ENCODE assay signal across 9 cellular contexts in genomic region chr4:111641813-111642579, GRCh38.
DNase-seq lines count a peak whose midpoint lies in the region; ATAC-seq, FAIRE-seq and TF ChIP-seq lines count a peak whose summit lies in the region.
"Had no signal": no experiment of that assay in that cellular context is flagged by ENCODE, and none has a peak within 500 bp of the region (broad histone marks: within the 10 kb centered on the region; RNA-seq: fewer than 3 reads in every experiment).

No MANE protein-coding gene starts in this region.

- H3K36me3 ChIP-seq in DND-41 (ENCODE audit: insufficient read depth, low read length) (no peaks in the 10 kb centered on the region), WERI-Rb-1 (no peaks in the 10 kb centered on the region), gastroesophageal sphincter (no peaks in the 10 kb centered on the region), pancreas (no peaks in the 10 kb centered on the region)

- H3K9me3 ChIP-seq in DND-41 (ENCODE audit: insufficient read depth, low read length, severe bottlenecking) (no peaks in the 10 kb centered on the region), WERI-Rb-1 (ENCODE audit: severe bottlenecking) (no peaks in the 10 kb centered on the region), gastroesophageal sphincter (no peaks in the 10 kb centered on the region), pancreas (no peaks in the 10 kb centered on the region)

- intact Hi-C loops in pancreas (cut with DNase I) = loop anchor here in 1 of 3 donors (5.0 kb wide), 1 partner anchor 395 kb away; no protein-coding TSS in a partner anchor

- H3K27me3 Mint-ChIP-seq in effector memory CD8-positive, alpha-beta T cell = no peaks in the 10 kb centered on the region

- TF ChIP-seq POLR2A in gastroesophageal sphincter (IDR thresholded peaks at IDR 0.05) = no peak

- no peak overlapping the region for H3K27ac Mint-ChIP-seq in effector memory CD8-positive, alpha-beta T cell

- WGBS in gastroesophageal sphincter (ENCODE audit: low coverage in 1 of 2), 2 donors = 41 to 48% methylated on average over 9 of the region's 9 CpGs
- 29 to 36% methylated on average over 9 of the region's 9 CpGs for WGBS in pancreas, 2 donors

- ATAC-seq in DND-41 (ENCODE audit: insufficient read depth, low read depth) = peak; percentile 93
- ATAC-seq in GM19351 (IDR thresholded peaks at IDR 0.05; ENCODE audit: unreplicated experiment) = peak; percentile 100
- ATAC-seq in HG03175 (IDR thresholded peaks at IDR 0.05; ENCODE audit: unreplicated experiment) = peak; percentile 97
- ATAC-seq in gastroesophageal sphincter = peak; percentile 84
- peak; percentile 70 to 100 (median 96) for ATAC-seq in pancreas
- no peak for ATAC-seq in effector memory CD8-positive, alpha-beta T cell (replicated peaks)

- H3K4me1 ChIP-seq in DND-41 (ENCODE audit: insufficient read depth, low read length) (no peaks in the 10 kb centered on the region), gastroesophageal sphincter (no peaks in the 10 kb centered on the region), pancreas (no peaks in the 10 kb centered on the region)

- no peak overlapping the region for H3K27ac ChIP-seq in DND-41 (ENCODE audit: low read length)
- no peak overlapping the region for H3K27ac ChIP-seq in WERI-Rb-1
- H3K27ac ChIP-seq in gastroesophageal sphincter = no peak overlapping the region
- H3K27ac ChIP-seq in pancreas = no peak overlapping the region

- H3K4me3 ChIP-seq in DND-41 (ENCODE audit: low read depth in 1 of 2, low read length in 2 of 2) = no peak overlapping the region
- no peak overlapping the region for H3K4me3 ChIP-seq in WERI-Rb-1 (ENCODE audit: low read depth, low read length)
- no peak overlapping the region for H3K4me3 ChIP-seq in gastroesophageal sphincter
- no peak overlapping the region for H3K4me3 ChIP-seq in pancreas

- H3K27me3 ChIP-seq in DND-41 (ENCODE audit: insufficient read depth, low read length, poor library complexity) (no peaks in the 10 kb centered on the region), WERI-Rb-1 (ENCODE audit: insufficient read depth, low read depth, severe bottlenecking) (peaks cover 3% of the 10 kb centered on the region), gastroesophageal sphincter (no peaks in the 10 kb centered on the region), pancreas (no peaks in the 10 kb centered on the region)

- peaks cover 0 to 6% of the 10 kb centered on the region in 2 donors for H3K9me3 Mint-ChIP-seq in effector memory CD8-positive, alpha-beta T cell

- H4K20me1 ChIP-seq in DND-41 (ENCODE audit: insufficient read depth, low read length) = no peaks in the 10 kb centered on the region

- H3K4me3 Mint-ChIP-seq in effector memory CD8-positive, alpha-beta T cell = no peak overlapping the region

- TF ChIP-seq CTCF in DND-41 (IDR thresholded peaks at IDR 0.05; ENCODE audit: borderline replicate concordance, extremely low read depth, low read length, poor library complexity, severe bottlenecking) (peak; percentile 77), WERI-Rb-1 (IDR thresholded peaks at IDR 0.05; ENCODE audit: low read depth, low read length) (peak; percentile 91), gastroesophageal sphincter (IDR thresholded peaks at IDR 0.05) (peak; percentile 38 to 74 (median 68)), pancreas (IDR thresholded peaks at IDR 0.05) (peak; percentile 46 to 68 (median 62))

- no peak overlapping the region for H3K9ac ChIP-seq in DND-41 (ENCODE audit: low read depth, low read length)

- no peaks in the 10 kb centered on the region for H3K79me2 ChIP-seq in DND-41 (ENCODE audit: insufficient read depth, low read length)

- no peak overlapping the region for H3K4me2 ChIP-seq in DND-41 (ENCODE audit: insufficient read depth, low read length)

- TF ChIP-seq EP300 in gastroesophageal sphincter (IDR thresholded peaks at IDR 0.05) = no peak

- no peaks in the 10 kb centered on the region for H3K4me1 Mint-ChIP-seq in effector memory CD8-positive, alpha-beta T cell (ENCODE audit: low read depth in 2 of 2)

- H2AFZ ChIP-seq in DND-41 (ENCODE audit: low read depth, low read length) = no peak overlapping the region

- peak; percentile 90 for FAIRE-seq in pancreas (lab: Jason Lieb, UNC)
- FAIRE-seq: colon had no signal

- no peaks in the 10 kb centered on the region for H3K36me3 Mint-ChIP-seq in effector memory CD8-positive, alpha-beta T cell (ENCODE audit: insufficient read depth)

- DNase-seq in DND-41 (peak; percentile 68), NCI-H2227 (lab: John Stamatoyannopoulos, UW; ENCODE audit: unreplicated experiment) (peak; percentile 80), WERI-Rb-1 (peak; percentile 83), pancreas (peak in 3 of 6 donors; percentile 48 to 64 (median 57))
- no peak for DNase-seq in effector memory CD8-positive, alpha-beta T cell

Comparison
In these comparisons a context has a peak if more than half of its experiments do, and no peak if none do; other contexts are left out.
1. DNase-seq: peak in DND-41 (single experiment), NCI-H2227 (single experiment) and WERI-Rb-1 (single experiment); none in effector memory CD8-positive, alpha-beta T cell (0 of 3).
2. Peak in every context shown above with its lines, with median percentiles within 50 percentile points of each other: CTCF ChIP-seq.